Comparison of ENCODE assay signal across 8 cellular contexts in genomic region chr15:78061963-78062427, GRCh38. TPM values are rescaled to one million over a fixed set of nuclear protein-coding genes. Genes with fewer than 3 reads are reported as not detected.
A peak's percentile ranks its signal among the peaks of the same experiment; 100 is the strongest.
DNase-seq lines count a peak whose midpoint lies in the region; ATAC-seq and TF ChIP-seq lines count a peak whose summit lies in the region.

No MANE protein-coding gene starts in this region.

- intact Hi-C loops in esophagus muscularis mucosa (cut with DNase I) (no loop called here), sigmoid colon (cut with DNase I) (no loop called here)

- peak overlapping the region; percentile 64 for H3K4me3 Mint-ChIP-seq in T-helper 2 cell treated with Interferon-gamma antibody and Interleukin-4, amounts not matched to agents 5 μg/mL and 100 μg/mL, for 36 hours

- H3K27me3 Mint-ChIP-seq in T-helper 2 cell treated with Interferon-gamma antibody and Interleukin-4, amounts not matched to agents 5 μg/mL and 100 μg/mL, for 36 hours (ENCODE audit: low read depth), result no peaks in the 10 kb centered on the region

- H3K36me3 Mint-ChIP-seq in T-helper 2 cell treated with Interferon-gamma antibody and Interleukin-4, amounts not matched to agents 5 μg/mL and 100 μg/mL, for 36 hours (ENCODE audit: low read depth), result peaks cover 5% of the 10 kb centered on the region

- no peaks in the 10 kb centered on the region for H3K9me3 ChIP-seq in esophagus muscularis mucosa
- no peaks in the 10 kb centered on the region for H3K9me3 ChIP-seq in sigmoid colon

- H3K36me3 ChIP-seq in esophagus muscularis mucosa (no peaks in the 10 kb centered on the region), sigmoid colon (no peaks in the 10 kb centered on the region)

- TF ChIP-seq POLR2A in esophagus muscularis mucosa (IDR thresholded peaks at IDR 0.05; ENCODE audit: low read depth) (no peak), sigmoid colon (IDR thresholded peaks at IDR 0.05) (no peak)

- peaks cover 78 to 100% (median 96%) of the 10 kb centered on the region in 4 donors for H3K4me1 ChIP-seq in esophagus muscularis mucosa
- peaks cover 0 to 84% (median 76%) of the 10 kb centered on the region in 4 donors for H3K4me1 ChIP-seq in sigmoid colon

- peak overlapping the region; percentile 85 for H3K27ac Mint-ChIP-seq in T-helper 2 cell treated with Interferon-gamma antibody and Interleukin-4, amounts not matched to agents 5 μg/mL and 100 μg/mL, for 36 hours

- 12% methylated on average over 6 of the region's 6 CpGs for WGBS in esophagus muscularis mucosa
- 3 to 5% methylated on average over 6 of the region's 6 CpGs for WGBS in sigmoid colon, 2 donors

- TF ChIP-seq EP300 in esophagus muscularis mucosa (IDR thresholded peaks at IDR 0.05) (no peak), sigmoid colon (IDR thresholded peaks at IDR 0.05) (no peak)

- H3K27me3 ChIP-seq in esophagus muscularis mucosa, result no peaks in the 10 kb centered on the region
- H3K27me3 ChIP-seq in sigmoid colon, result no peaks in the 10 kb centered on the region

- peak; percentile 10 for DNase-seq in NCI-H2029 treated with DMSO at 0.1 percent for 48 hours (lab: John Stamatoyannopoulos, UW)
- no peak for DNase-seq in NCI-H2029 (lab: John Stamatoyannopoulos, UW)
- no peak for DNase-seq in T-helper 2 cell treated with Interferon-gamma antibody and Interleukin-4, amounts not matched to agents 5 μg/mL and 100 μg/mL, for 36 hours (ENCODE audit: low spot score)
- no peak for DNase-seq in esophagus muscularis mucosa (ENCODE audit: extremely low spot score)
- no peak for DNase-seq in sigmoid colon

- TF ChIP-seq CTCF in esophagus muscularis mucosa (IDR thresholded peaks at IDR 0.05) (no peak), sigmoid colon (IDR thresholded peaks at IDR 0.05) (no peak)

- peak; percentile 40 for ATAC-seq in HG02642 (IDR thresholded peaks at IDR 0.05; ENCODE audit: poor library complexity, unreplicated experiment)
- no peak for ATAC-seq in HG02973 (IDR thresholded peaks at IDR 0.05; ENCODE audit: unreplicated experiment)
- ATAC-seq in HG02623 (IDR thresholded peaks at IDR 0.05; ENCODE audit: unreplicated experiment), result no peak

- H3K4me1 Mint-ChIP-seq in T-helper 2 cell treated with Interferon-gamma antibody and Interleukin-4, amounts not matched to agents 5 μg/mL and 100 μg/mL, for 36 hours (ENCODE audit: low read depth), result peaks cover 40% of the 10 kb centered on the region

- H3K9me3 Mint-ChIP-seq in T-helper 2 cell treated with Interferon-gamma antibody and Interleukin-4, amounts not matched to agents 5 μg/mL and 100 μg/mL, for 36 hours, result no peaks in the 10 kb centered on the region

- H3K4me3 ChIP-seq in esophagus muscularis mucosa, result peak overlapping the region; percentile 2 to 15 (median 12)
- H3K4me3 ChIP-seq in sigmoid colon, result peak overlapping the region in 3 of 4 donors; percentile 11 to 23 (median 18)

- H3K27ac ChIP-seq in esophagus muscularis mucosa (replicated peaks in 1 of 4) (peak overlapping the region; percentile 48 to 52 (median 50)), sigmoid colon (peak overlapping the region; percentile 28 to 73 (median 50))

RNA-seq across cellular contexts. Expression of gene TBC1D2B, which starts 15.5 kb away (rescaled TPM):
- total RNA-seq in esophagus muscularis mucosa (10 to 100 TPM; 31.3 to 58.8 (median 32.7) TPM), sigmoid colon (10 to 100 TPM; 25.3 to 47.1 (median 37.6) TPM)
- 10 to 100 TPM in 2 of 3 donors, 1 to 10 TPM in 1; 7.6 to 30.3 (median 13.2) TPM for polyA plus RNA-seq in sigmoid colon

RNA-seq across cellular contexts. Expression of gene SH2D7, which starts 30.4 kb away (rescaled TPM):
- not detected for total RNA-seq in esophagus muscularis mucosa
- total RNA-seq in sigmoid colon, result not detected
- 1 to 10 TPM in 2 of 3 donors, under 1 TPM in 1; 0.69 to 3.0 (median 2.5) TPM for polyA plus RNA-seq in sigmoid colon
